8 cellular contexts compared by ENCODE assay signal in genomic region chr11:120013325-120014250, GRCh38.
DNase-seq lines count a peak whose midpoint lies in the region; ATAC-seq and TF ChIP-seq lines count a peak whose summit lies in the region.

No MANE protein-coding gene starts in this region.

- no peaks in the 10 kb centered on the region for H3K36me3 Mint-ChIP-seq in H9 (ENCODE audit: insufficient read depth in 1 of 3, low read depth in 3 of 3)
- H3K36me3 Mint-ChIP-seq in CD8-positive, alpha-beta T cell: no peaks in the 10 kb centered on the region

- H3K9me3 ChIP-seq in H9 (ENCODE audit: control insufficient read depth, low read depth, low read length): no peaks in the 10 kb centered on the region
- H3K9me3 ChIP-seq in CD8-positive, alpha-beta T cell (ENCODE audit: low read length): no peaks in the 10 kb centered on the region

- peaks cover 9% of the 10 kb centered on the region for H3K4me1 ChIP-seq in H9 (ENCODE audit: insufficient read depth, low read length)
- H3K4me1 ChIP-seq in CD8-positive, alpha-beta T cell (ENCODE audit: insufficient read depth, low read length): no peaks in the 10 kb centered on the region

- no peak overlapping the region for H2AFZ ChIP-seq in H9 (ENCODE audit: low read length)

- no peak overlapping the region for H3K27ac ChIP-seq in H9 (ENCODE audit: insufficient read length, low read depth, low read length)
- no peak overlapping the region for H3K27ac ChIP-seq in CD8-positive, alpha-beta T cell (ENCODE audit: low read depth, low read length)

- H2BK12ac ChIP-seq in H9 (ENCODE audit: insufficient read length, low read depth, low read length): no peak overlapping the region

- H3T11ph ChIP-seq in H9 (ENCODE audit: low read length): no peak overlapping the region

- POLR2A ChIA-PET in CD8-positive, alpha-beta T cell (lab: Charles Lee): no interaction called here

- no peak overlapping the region for H2BK20ac ChIP-seq in H9 (ENCODE audit: low read depth, low read length, poor library complexity, severe bottlenecking)

- H3K23me2 ChIP-seq in H9 (ENCODE audit: insufficient read length, low read depth, low read length, poor library complexity, severe bottlenecking): no peaks in the 10 kb centered on the region

- H3K27me3 ChIP-seq in H9 (ENCODE audit: insufficient read depth, low read length): no peaks in the 10 kb centered on the region; the same call in 1 of the 2 replicates
- peaks cover 4% of the 10 kb centered on the region for H3K27me3 ChIP-seq in CD8-positive, alpha-beta T cell (ENCODE audit: insufficient read depth, low read length)

- no peak overlapping the region for H3K4me3 Mint-ChIP-seq in H9
- H3K4me3 Mint-ChIP-seq in CD8-positive, alpha-beta T cell: no peak overlapping the region

- peak; percentile 85 for ATAC-seq in Right ventricle myocardium superior (ENCODE audit: poor library complexity)
- no peak for ATAC-seq in CD8-positive, alpha-beta T cell

- no peak overlapping the region for H2AK5ac ChIP-seq in H9 (ENCODE audit: insufficient read length, low read length)

- H4K5ac ChIP-seq in H9 (ENCODE audit: insufficient read length, low read depth, low read length): no peak overlapping the region

- H3K4me1 Mint-ChIP-seq in H9: peaks cover 59 to 63% of the 10 kb centered on the region in 2 experiments
- H3K4me1 Mint-ChIP-seq in CD8-positive, alpha-beta T cell (ENCODE audit: low read depth): no peaks in the 10 kb centered on the region

- H2BK5ac ChIP-seq in H9 (ENCODE audit: insufficient read length, low read length): no peak overlapping the region

- H3K4me2 ChIP-seq in H9 (ENCODE audit: insufficient read depth, insufficient read length, low read length): no peak overlapping the region

- no peak overlapping the region for H3K4ac ChIP-seq in H9 (ENCODE audit: low read depth, low read length)

- H3K79me2 ChIP-seq in H9 (ENCODE audit: insufficient read depth, low read length): no peaks in the 10 kb centered on the region

- H2BK120ac ChIP-seq in H9 (ENCODE audit: low read depth, low read length, poor library complexity, severe bottlenecking): no peak overlapping the region

- intact Hi-C loops in Right ventricle myocardium superior (cut with DNase I): loop anchor here (5.0 kb wide), 2 partner anchors 94 to 346 kb away; no protein-coding TSS in a partner anchor
- intact Hi-C loops in CD8-positive, alpha-beta T cell (cut with DNase I, micrococcal nuclease): no loop called here

- H3K18ac ChIP-seq in H9 (ENCODE audit: insufficient read length, low read depth, low read length): peak overlapping the region; percentile 50

- no peaks in the 10 kb centered on the region for H4K20me1 ChIP-seq in H9 (ENCODE audit: control insufficient read depth, insufficient read depth, insufficient read length)

- H3K9me3 Mint-ChIP-seq in H9: no peaks in the 10 kb centered on the region
- no peaks in the 10 kb centered on the region for H3K9me3 Mint-ChIP-seq in CD8-positive, alpha-beta T cell

- H3K27ac Mint-ChIP-seq in H9: peak overlapping the region in 1 of 3 experiments; percentile 13; a peak in 1 of 7 replicates
- no peak overlapping the region for H3K27ac Mint-ChIP-seq in CD8-positive, alpha-beta T cell

- CTCF ChIA-PET in CD8-positive, alpha-beta T cell (lab: Charles Lee): no interaction called here

- H3K36me3 ChIP-seq in CD8-positive, alpha-beta T cell (ENCODE audit: insufficient read depth, low read length): no peaks in the 10 kb centered on the region

- H3K27me3 Mint-ChIP-seq in H9 (ENCODE audit: low read depth): peaks cover 65% of the 10 kb centered on the region
- H3K27me3 Mint-ChIP-seq in CD8-positive, alpha-beta T cell (ENCODE audit: low read depth): peaks cover 51% of the 10 kb centered on the region

- H3K9ac ChIP-seq in H9 (ENCODE audit: extremely low read depth, insufficient read length, low read length): no peak overlapping the region

- DNase-seq in CD1c-positive myeloid dendritic cell (ENCODE audit: extremely low spot score): peak; percentile 4
- DNase-seq in H9: peak; percentile 96
- DNase-seq in SW480 (ENCODE audit: low spot score): peak; percentile 43
- peak; percentile 71 for DNase-seq in Right ventricle myocardium superior
- peak; percentile 71 for DNase-seq in putamen (ENCODE audit: low spot score)
- no peak for DNase-seq in CD8-positive, alpha-beta T cell
- DNase-seq in activated CD8-positive, alpha-beta memory T cell treated with anti-CD3 and anti-CD28 coated beads, Interleukin-2, amount 50 U/mL, for 48 hours: no peak
- no peak for DNase-seq in central memory CD4-positive, alpha-beta T cell

- no peak overlapping the region for H4K8ac ChIP-seq in H9 (replicated peaks; ENCODE audit: insufficient read length, low read depth, low read length)

- no CpG with 5 or more reads among the region's 28 CpGs for WGBS in H9 (ENCODE audit: extremely low coverage, insufficient read length, low lambda C conversion rate)

- no peak overlapping the region for H3K23ac ChIP-seq in H9 (ENCODE audit: insufficient read length, low read depth, low read length)

- H3K14ac ChIP-seq in H9 (ENCODE audit: insufficient read depth, low read length): 0 out of 2 replicates have a peak overlapping the region, but pooled peaks have one; percentile 32

- TF ChIP-seq CTCF in H9 (conservative IDR thresholded peaks at IDR 0.05): peak; percentile 95
- no peak for TF ChIP-seq CTCF in CD8-positive, alpha-beta T cell (IDR thresholded peaks at IDR 0.05)

- no peak overlapping the region for H4K91ac ChIP-seq in H9 (ENCODE audit: insufficient read length, low read depth, low read length)

- no peak overlapping the region for H2BK15ac ChIP-seq in H9 (ENCODE audit: low read depth, low read length)

- no peak overlapping the region for H3K4me3 ChIP-seq in CD8-positive, alpha-beta T cell (ENCODE audit: low read depth, low read length)

- no peaks in the 10 kb centered on the region for H3K79me1 ChIP-seq in H9 (ENCODE audit: insufficient read depth, low read depth, low read length, poor library complexity, severe bottlenecking)

- no peak overlapping the region for H3K56ac ChIP-seq in H9 (ENCODE audit: insufficient read length, low read depth, low read length)

Comparison
In these comparisons a context has a peak if more than half of its experiments do, and no peak if none do; other contexts are left out.
1. DNase-seq: peak in CD1c-positive myeloid dendritic cell (single experiment), H9 (single experiment), SW480 (single experiment), Right ventricle myocardium superior (single experiment) and putamen (single experiment); none in CD8-positive, alpha-beta T cell (0 of 7), activated CD8-positive, alpha-beta memory T cell treated with anti-CD3 and anti-CD28 coated beads, Interleukin-2, amount 50 U/mL, for 48 hours (single experiment) and central memory CD4-positive, alpha-beta T cell (single experiment).